11 cellular contexts compared by ENCODE assay signal in the genomic region with DNA sequence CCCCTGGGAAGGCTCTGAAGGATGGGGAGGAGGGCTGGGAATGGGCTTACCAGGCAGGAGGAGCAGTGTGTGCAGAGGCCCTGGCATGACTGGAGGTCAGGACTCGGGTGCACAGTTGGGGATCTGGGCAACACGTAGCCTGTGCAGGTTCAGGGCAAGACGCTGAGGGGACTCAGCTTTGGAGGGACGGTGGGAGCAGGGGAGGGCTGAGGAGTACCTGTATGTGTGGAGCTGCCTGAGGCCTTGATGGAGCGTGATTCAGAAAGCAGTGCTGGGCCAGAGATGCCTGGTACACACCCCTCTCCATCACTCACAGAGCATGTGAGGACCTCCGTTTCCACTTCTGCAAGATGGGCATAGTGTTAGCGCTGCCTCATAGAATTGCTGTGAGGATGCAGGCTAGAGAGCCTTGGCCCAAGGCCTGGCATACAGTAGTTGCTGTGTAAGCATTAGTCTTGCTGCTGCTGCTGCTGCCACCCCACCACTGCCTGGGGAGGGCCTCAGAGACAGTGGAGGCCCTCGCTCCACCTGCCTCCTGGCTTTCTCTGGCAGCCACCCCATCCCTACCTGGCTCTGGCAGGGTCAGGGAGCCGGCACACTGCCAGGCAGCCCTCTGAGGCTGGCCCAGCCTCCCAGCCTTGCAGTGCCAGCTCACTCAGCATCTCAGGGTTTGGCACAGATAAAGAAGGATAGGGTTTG. TPM values are rescaled to one million over a fixed set of nuclear protein-coding genes. Genes with fewer than 3 reads are reported as not detected.
A peak's percentile ranks its signal among the peaks of the same experiment; 100 is the strongest.
DNase-seq lines count a peak whose midpoint lies in the region; ATAC-seq and TF ChIP-seq lines count a peak whose summit lies in the region.
"Had no signal": no experiment of that assay in that cellular context is flagged by ENCODE, and none has a peak within 500 bp of the region (broad histone marks: within the 10 kb centered on the region; RNA-seq: fewer than 3 reads in every experiment).

No MANE protein-coding gene starts in this region.

- H3K36me3 Mint-ChIP-seq in activated naive CD4-positive, alpha-beta T cell treated with anti-CD3 and anti-CD28 coated beads, Interleukin-2, amount 10 ng/mL, durations not matched to agents 7 days and 5 days, result peaks cover 2% of the 10 kb centered on the region
- no peaks in the 10 kb centered on the region for H3K36me3 Mint-ChIP-seq in activated naive CD8-positive, alpha-beta T cell treated with anti-CD3 and anti-CD28 coated beads, Interleukin-2, amount 50 U/mL, for 24 hours (ENCODE audit: low read depth)

- H3K9me3 Mint-ChIP-seq in activated naive CD4-positive, alpha-beta T cell treated with anti-CD3 and anti-CD28 coated beads, Interleukin-2, amount 10 ng/mL, durations not matched to agents 7 days and 5 days, result no peaks in the 10 kb centered on the region
- H3K9me3 Mint-ChIP-seq in activated naive CD8-positive, alpha-beta T cell treated with anti-CD3 and anti-CD28 coated beads, Interleukin-2, amount 50 U/mL, for 24 hours, result no peaks in the 10 kb centered on the region
- H3K9me3 Mint-ChIP-seq: activated T-cell treated with anti-CD3 and anti-CD28 coated beads, Interleukin-2, amount 50 U/mL, for 72 hours had no signal

- H3K27me3 ChIP-seq in breast epithelium (no peaks in the 10 kb centered on the region), mesenchymal stem cell (ENCODE audit: control insufficient read depth in 1 of 2, insufficient read depth in 1 of 2, low read length in 2 of 2) (no peaks in the 10 kb centered on the region), uterus (no peaks in the 10 kb centered on the region)

- DNase-seq in activated naive CD4-positive, alpha-beta T cell treated with anti-CD3 and anti-CD28 coated beads, Interleukin-2, amount 10 ng/mL, durations not matched to agents 7 days and 5 days, result no peak
- no peak for DNase-seq in activated naive CD4-positive, alpha-beta T cell treated with anti-CD3 and anti-CD28 coated beads, Interleukin-2, amount 50 U/mL, for 16 hours
- DNase-seq in breast epithelium (ENCODE audit: low spot score in 2 of 2) (peak; percentile 53 to 78), mesenchymal stem cell (no peak), uterus (no peak)
- no peak for DNase-seq in activated naive CD8-positive, alpha-beta T cell treated with anti-CD3 and anti-CD28 coated beads, Interleukin-2, amount 50 U/mL, for 24 hours
- DNase-seq: activated T-cell treated with anti-CD3 and anti-CD28 coated beads, Interleukin-2, amount 50 U/mL, for 72 hours; NCI-H2171 had no signal

- no peak overlapping the region for H4K8ac ChIP-seq in mesenchymal stem cell (ENCODE audit: low read length)

- peak overlapping the region; percentile 98 for H3K4me3 Mint-ChIP-seq in activated naive CD4-positive, alpha-beta T cell treated with anti-CD3 and anti-CD28 coated beads, Interleukin-2, amount 10 ng/mL, durations not matched to agents 7 days and 5 days
- no peak overlapping the region for H3K4me3 Mint-ChIP-seq in activated naive CD8-positive, alpha-beta T cell treated with anti-CD3 and anti-CD28 coated beads, Interleukin-2, amount 50 U/mL, for 24 hours

- H3K36me3 ChIP-seq in breast epithelium (no peaks in the 10 kb centered on the region), mesenchymal stem cell (ENCODE audit: control insufficient read depth in 1 of 2, insufficient read depth in 2 of 2, low read depth in 1 of 2, low read length in 2 of 2) (peaks cover 0 to 13% of the 10 kb centered on the region in 2 experiments), uterus (no peaks in the 10 kb centered on the region)

- no peak overlapping the region for H3K4me2 ChIP-seq in mesenchymal stem cell (ENCODE audit: low read length, poor library complexity, severe bottlenecking)

- peaks cover 36% of the 10 kb centered on the region for H3K4me1 Mint-ChIP-seq in activated naive CD4-positive, alpha-beta T cell treated with anti-CD3 and anti-CD28 coated beads, Interleukin-2, amount 10 ng/mL, durations not matched to agents 7 days and 5 days
- peaks cover 44% of the 10 kb centered on the region for H3K4me1 Mint-ChIP-seq in activated naive CD8-positive, alpha-beta T cell treated with anti-CD3 and anti-CD28 coated beads, Interleukin-2, amount 50 U/mL, for 24 hours

- H3K27me3 Mint-ChIP-seq in activated naive CD4-positive, alpha-beta T cell treated with anti-CD3 and anti-CD28 coated beads, Interleukin-2, amount 10 ng/mL, durations not matched to agents 7 days and 5 days, result peaks cover 6% of the 10 kb centered on the region
- H3K27me3 Mint-ChIP-seq in activated naive CD8-positive, alpha-beta T cell treated with anti-CD3 and anti-CD28 coated beads, Interleukin-2, amount 50 U/mL, for 24 hours, result no peaks in the 10 kb centered on the region

- H3K4me3 ChIP-seq in breast epithelium (peak overlapping the region in 1 of 3 donors; percentile 95), mesenchymal stem cell (ENCODE audit: insufficient read depth in 1 of 2, low read depth in 1 of 2, low read length in 2 of 2) (peak overlapping the region in 1 of 2 experiments; percentile 93), uterus (no peak overlapping the region)

- no peak overlapping the region for H3K23ac ChIP-seq in mesenchymal stem cell (ENCODE audit: low read length in 2 of 2)

- H2AFZ ChIP-seq in mesenchymal stem cell (ENCODE audit: low read depth, low read length), result no peak overlapping the region

- peak overlapping the region; percentile 90 for H3K9ac ChIP-seq in mesenchymal stem cell (ENCODE audit: low read length)

- H3K9me3 ChIP-seq in breast epithelium, result no peaks in the 10 kb centered on the region
- H3K9me3 ChIP-seq in mesenchymal stem cell (ENCODE audit: control insufficient read depth, low read length), result no peaks in the 10 kb centered on the region
- no peaks in the 10 kb centered on the region for H3K9me3 ChIP-seq in uterus

- CTCF ChIA-PET in activated naive CD4-positive, alpha-beta T cell treated with anti-CD3 and anti-CD28 coated beads, Interleukin-2, amount 10 ng/mL, durations not matched to agents 7 days and 5 days (lab: Charles Lee), result no interaction called here

- intact Hi-C loops in breast epithelium (cut with DNase I; ENCODE audit: low total_unique reads) (loop anchor here (10.0 kb wide), 1 partner anchor 197 kb away; a partner anchor contains a TSS), uterus (cut with DNase I; ENCODE audit: low total_unique reads) (loop anchor here (10.0 kb wide), 1 partner anchor 57 kb away; no protein-coding TSS in a partner anchor)

- no peak overlapping the region for H4K91ac ChIP-seq in mesenchymal stem cell (ENCODE audit: low read length)

- TF ChIP-seq CTCF in breast epithelium (IDR thresholded peaks at IDR 0.05) (no peak), uterus (IDR thresholded peaks at IDR 0.05) (no peak)

- 84% methylated on average over 8 of the region's 9 CpGs for whole genome bisulfite sequencing in mesenchymal stem cell

- no peak overlapping the region for H2BK5ac ChIP-seq in mesenchymal stem cell (ENCODE audit: low read depth, low read length, poor library complexity, severe bottlenecking)

- no peak overlapping the region for H2BK12ac ChIP-seq in mesenchymal stem cell (ENCODE audit: low read length in 2 of 2)

- H2AK5ac ChIP-seq in mesenchymal stem cell (ENCODE audit: low read length, severe bottlenecking), result no peak overlapping the region

- no peak overlapping the region for H2BK15ac ChIP-seq in mesenchymal stem cell (ENCODE audit: low read depth, poor library complexity, severe bottlenecking)

- TF ChIP-seq POLR2A in breast epithelium (IDR thresholded peaks at IDR 0.05) (no peak), uterus (IDR thresholded peaks at IDR 0.05) (no peak)

- no peak overlapping the region for H3K18ac ChIP-seq in mesenchymal stem cell (ENCODE audit: low read depth in 1 of 2, low read length in 2 of 2)

- no peak overlapping the region for H3K14ac ChIP-seq in mesenchymal stem cell (ENCODE audit: low read length in 2 of 2)

- peaks cover 20% of the 10 kb centered on the region for H3K79me1 ChIP-seq in mesenchymal stem cell (replicated peaks; ENCODE audit: low read length, poor library complexity, severe bottlenecking)

- H3K4me1 ChIP-seq in breast epithelium (peaks cover 25 to 58% of the 10 kb centered on the region in 2 donors), mesenchymal stem cell (ENCODE audit: control insufficient read depth, insufficient read depth, low read depth, low read length) (peaks cover 50% of the 10 kb centered on the region), uterus (peaks cover 10 to 22% of the 10 kb centered on the region in 2 donors)

- H3K27ac ChIP-seq in breast epithelium (peak overlapping the region; percentile 90 to 93), mesenchymal stem cell (ENCODE audit: low read length, poor library complexity, severe bottlenecking) (no peak overlapping the region), uterus (peak overlapping the region; percentile 83 to 89)

- no peak overlapping the region for H3K4ac ChIP-seq in mesenchymal stem cell (ENCODE audit: low read depth in 1 of 2, low read length in 2 of 2)

- no peak overlapping the region for H2BK120ac ChIP-seq in mesenchymal stem cell (ENCODE audit: low read depth, low read length)

- no peak overlapping the region for H3K27ac Mint-ChIP-seq in activated naive CD4-positive, alpha-beta T cell treated with anti-CD3 and anti-CD28 coated beads, Interleukin-2, amount 10 ng/mL, durations not matched to agents 7 days and 5 days
- H3K27ac Mint-ChIP-seq in activated naive CD8-positive, alpha-beta T cell treated with anti-CD3 and anti-CD28 coated beads, Interleukin-2, amount 50 U/mL, for 24 hours, result no peak overlapping the region
- H3K27ac Mint-ChIP-seq: activated T-cell treated with anti-CD3 and anti-CD28 coated beads, Interleukin-2, amount 50 U/mL, for 72 hours had no signal

- no peak for ATAC-seq in GM21447 (IDR thresholded peaks at IDR 0.05; ENCODE audit: unreplicated experiment)
- no peak for ATAC-seq in GM21737 (IDR thresholded peaks at IDR 0.05; ENCODE audit: unreplicated experiment)
- no peak for ATAC-seq in activated naive CD8-positive, alpha-beta T cell treated with anti-CD3 and anti-CD28 coated beads, Interleukin-2, amount 50 U/mL, for 24 hours
- ATAC-seq: activated T-cell treated with anti-CD3 and anti-CD28 coated beads, Interleukin-2, amount 50 U/mL, for 72 hours had no signal

RNA-seq across cellular contexts. Expression of a gene that starts 2.4 kb away (rescaled TPM):
- total RNA-seq in breast epithelium (10 to 100 TPM in 2 of 3 donors, 1 to 10 TPM in 1; 3.5 to 12.0 (median 10.2) TPM), uterus (10 to 100 TPM in 3 of 4 donors, under 1 TPM in 1; 0.26 to 57.4 (median 24.3) TPM)
- 28.8 TPM for polyA plus RNA-seq in mesenchymal stem cell (2013, experiment 1 of 2)
- polyA plus RNA-seq in mesenchymal stem cell (2013, experiment 2 of 2), result 29.4 TPM

RNA-seq across cellular contexts. Expression of a gene that starts 43.8 kb away (rescaled TPM):
- total RNA-seq in breast epithelium (not detected), uterus (under 1 TPM in 1 of 4 donors, not detected in 3; 0.55 TPM)
- 0.01 TPM for polyA plus RNA-seq in mesenchymal stem cell (2013, experiment 1 of 2)
- not detected for polyA plus RNA-seq in mesenchymal stem cell (2013, experiment 2 of 2)
- total RNA-seq: activated T-cell treated with anti-CD3 and anti-CD28 coated beads, Interleukin-2, amount 50 U/mL, for 72 hours; T-helper 2 cell treated with Interferon-gamma antibody and Interleukin-4, amounts not matched to agents 100 ng/mL and 5 ng/mL, for 36 hours had no signal

Comparison
In these comparisons a context has a peak if more than half of its experiments do, and no peak if none do; other contexts are left out.
1. DNase-seq: peak in breast epithelium (2 of 2); none in activated naive CD4-positive, alpha-beta T cell treated with anti-CD3 and anti-CD28 coated beads, Interleukin-2, amount 10 ng/mL, durations not matched to agents 7 days and 5 days (single experiment), activated naive CD4-positive, alpha-beta T cell treated with anti-CD3 and anti-CD28 coated beads, Interleukin-2, amount 50 U/mL, for 16 hours (single experiment), mesenchymal stem cell (single experiment), uterus (0 of 2) and activated naive CD8-positive, alpha-beta T cell treated with anti-CD3 and anti-CD28 coated beads, Interleukin-2, amount 50 U/mL, for 24 hours (single experiment).